In the genomic region with DNA sequence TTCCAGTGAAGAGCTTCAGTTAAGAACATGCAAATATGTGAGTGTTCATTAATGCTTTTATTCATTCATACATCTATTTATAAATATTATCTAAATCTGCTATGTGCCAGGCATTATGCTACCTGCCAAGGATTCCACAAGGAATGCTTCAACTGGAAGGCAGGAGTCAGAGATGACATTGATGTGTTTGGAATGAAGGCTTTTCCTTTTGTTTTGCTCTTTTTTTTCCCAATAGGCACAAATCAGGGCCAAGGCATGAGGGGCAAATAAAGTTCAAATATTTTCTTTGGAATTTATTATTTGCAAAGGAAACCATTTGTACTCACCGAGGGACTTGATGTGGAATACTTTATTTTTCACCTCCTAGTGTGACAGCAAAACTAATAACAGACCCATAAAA, we compare ENCODE assay signal across 2 cellular contexts.
TF ChIP-seq lines count a peak whose summit lies in the region.

No MANE protein-coding gene starts in this region.

TF ChIP-seq in endothelial cell of umbilical vein, 7 proteins besides CTCF, POLR2A, EP300 and RAD21:
- TF ChIP-seq MYC (IDR thresholded peaks at IDR 0.05; ENCODE audit: low read depth, low read length) (no peak), MAX (IDR thresholded peaks at IDR 0.05; ENCODE audit: insufficient read depth, insufficient read length) (no peak), FOS (IDR thresholded peaks at IDR 0.05; ENCODE audit: borderline replicate concordance, insufficient read depth, low read length) (no peak), POLR2AphosphoS5 (IDR thresholded peaks at IDR 0.05; ENCODE audit: insufficient read depth, low read depth, low read length) (no peak), JUN (IDR thresholded peaks at IDR 0.05; ENCODE audit: borderline replicate concordance, insufficient read depth, insufficient read length, low read depth) (no peak), GATA2 (IDR thresholded peaks at IDR 0.05; ENCODE audit: insufficient read depth, insufficient read length, low read depth, low read length) (no peak), EZH2 (IDR thresholded peaks at IDR 0.05; ENCODE audit: borderline replicate concordance, low read depth, low read length, severe bottlenecking) (no peak)

TF ChIP-seq in neural cell, 6 proteins besides CTCF, POLR2A, EP300 and RAD21:
- no peak for TF ChIP-seq SMC3 (conservative IDR thresholded peaks at IDR 0.05; ENCODE audit: poor library complexity)
- TF ChIP-seq POLR2AphosphoS5 (IDR thresholded peaks at IDR 0.05), result peak; percentile 52
- TF ChIP-seq REST (IDR thresholded peaks at IDR 0.05; ENCODE audit: borderline replicate concordance), result peak; percentile 97
TF ChIP-seq in neural cell: peak in this region for 2.
